Comparison of ENCODE assay signal across 26 cellular contexts in the genomic region with DNA sequence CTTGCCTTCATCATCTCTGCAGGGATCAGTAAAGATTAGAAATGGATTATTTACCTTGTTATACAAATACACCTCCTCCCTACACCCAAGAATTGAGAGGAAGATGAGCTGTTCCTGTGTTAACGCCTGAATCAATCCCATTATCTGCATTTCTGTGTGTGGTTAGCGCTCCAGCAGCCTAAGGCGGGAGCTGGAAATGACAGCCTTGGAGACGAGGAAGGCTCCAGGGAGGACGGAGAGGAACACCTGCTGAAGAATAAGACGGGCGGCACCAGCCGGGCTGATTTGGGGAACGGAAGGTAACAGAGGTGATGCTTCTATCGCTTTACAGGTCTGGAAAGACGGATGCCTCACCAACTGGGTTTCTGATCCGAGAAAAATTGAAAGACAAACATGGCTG. TPM values are rescaled to one million over a fixed set of nuclear protein-coding genes. Genes with fewer than 3 reads are reported as not detected.
DNase-seq lines count a peak whose midpoint lies in the region; ATAC-seq lines count a peak whose summit lies in the region.
"Had no signal": no experiment of that assay in that cellular context is flagged by ENCODE, and none has a peak within 500 bp of the region (broad histone marks: within the 10 kb centered on the region; RNA-seq: fewer than 3 reads in every experiment).

No MANE protein-coding gene starts in this region.

- CTCF ChIA-PET in activated naive CD4-positive, alpha-beta T cell treated with anti-CD3 and anti-CD28 coated beads for 36 hours (lab: Charles Lee), result no interaction called here

- peak overlapping the region; percentile 54 for H3K9ac ChIP-seq in endocrine pancreas (ENCODE audit: control insufficient read depth, insufficient read depth, low read length)

- no peaks in the 10 kb centered on the region for H3K36me3 Mint-ChIP-seq in activated naive CD4-positive, alpha-beta T cell treated with anti-CD3 and anti-CD28 coated beads for 36 hours (ENCODE audit: low read depth)
- H3K36me3 Mint-ChIP-seq: natural killer cell treated with Interleukin-12 subunit alpha and Interleukin-12 subunit beta and Interleukin-15 and Interleukin-18, amount 100 ng/mL, for 72 hours had no signal

- H3K27me3 ChIP-seq in endocrine pancreas (ENCODE audit: control insufficient read depth, insufficient read depth, low read length), result no peaks in the 10 kb centered on the region
- H3K27me3 ChIP-seq: ovary, right atrium auricular region, tibial nerve had no signal

- H3K9me3 ChIP-seq in endocrine pancreas (ENCODE audit: control insufficient read depth, low read length), result no peaks in the 10 kb centered on the region
- H3K9me3 ChIP-seq: ovary, right atrium auricular region, tibial nerve had no signal

- no peaks in the 10 kb centered on the region for H3K27me3 Mint-ChIP-seq in activated naive CD4-positive, alpha-beta T cell treated with anti-CD3 and anti-CD28 coated beads for 36 hours (ENCODE audit: low read depth)
- H3K27me3 Mint-ChIP-seq: activated CD4-positive, alpha-beta T cell treated with anti-CD3 and anti-CD28 coated beads, Interleukin-2, amount 10 ng/mL, durations not matched to agents 7 days and 5 days had no signal

- H3K4me1 ChIP-seq in endocrine pancreas (ENCODE audit: control insufficient read depth, insufficient read depth, low read length), result peaks cover 13% of the 10 kb centered on the region
- H3K4me1 ChIP-seq: right atrium auricular region, tibial nerve had no signal

- DNase-seq in COR-L47 (lab: John Stamatoyannopoulos, UW) (peak; percentile 73), NCI-H1417 (lab: John Stamatoyannopoulos, UW) (peak; percentile 28 to 91 (median 80)), NCI-H69 (lab: John Stamatoyannopoulos, UW) (peak; percentile 93), AG20443 (ENCODE audit: low spot score) (no peak), NOMO-1 (lab: John Stamatoyannopoulos, UW; ENCODE audit: unreplicated experiment in 2 of 2) (no peak)
- DNase-seq in stimulated activated naive CD8-positive, alpha-beta T cell treated with anti-CD3 and anti-CD28 coated beads, Interleukin-15, Interleukin-2, amounts not matched to agents 100 U/mL and 50 U/mL, for 24 hours, result no peak
- no peak for DNase-seq in activated naive CD4-positive, alpha-beta T cell treated with anti-CD3 and anti-CD28 coated beads for 36 hours
- DNase-seq: ACHN; activated CD4-positive, alpha-beta T cell treated with anti-CD3 and anti-CD28 coated beads, Interleukin-2, amount 10 ng/mL, durations not matched to agents 7 days and 5 days; activated T-cell treated with anti-CD3 and anti-CD28 coated beads, Interleukin-2, amount 50 U/mL, for 4 hours; amniotic stem cell; DND-41; KG1; MM.1S; NCI-H1694 treated with DMSO at 0.1 percent for 48 hours; NCI-H446; ovary; stimulated activated CD4-positive, alpha-beta T cell treated with anti-CD3 and anti-CD28 coated beads, Interleukin-2, amount 100 ng/mL, for 24 hours; T1000 had no signal

- H3K4me3 Mint-ChIP-seq in activated naive CD4-positive, alpha-beta T cell treated with anti-CD3 and anti-CD28 coated beads for 36 hours, result no peak overlapping the region
- H3K4me3 Mint-ChIP-seq: activated CD4-positive, alpha-beta T cell treated with anti-CD3 and anti-CD28 coated beads, Interleukin-2, amount 10 ng/mL, durations not matched to agents 7 days and 5 days; activated T-cell treated with anti-CD3 and anti-CD28 coated beads, Interleukin-2, amount 50 U/mL, for 4 hours; natural killer cell treated with Interleukin-12 subunit alpha and Interleukin-12 subunit beta and Interleukin-15 and Interleukin-18, amount 100 ng/mL, for 72 hours had no signal

- H3K27ac Mint-ChIP-seq in activated naive CD4-positive, alpha-beta T cell treated with anti-CD3 and anti-CD28 coated beads for 36 hours, result no peak overlapping the region
- H3K27ac Mint-ChIP-seq: activated CD4-positive, alpha-beta T cell treated with anti-CD3 and anti-CD28 coated beads, Interleukin-2, amount 10 ng/mL, durations not matched to agents 7 days and 5 days; natural killer cell treated with Interleukin-12 subunit alpha and Interleukin-12 subunit beta and Interleukin-15 and Interleukin-18, amount 100 ng/mL, for 72 hours had no signal

- peaks cover 13% of the 10 kb centered on the region for H3K4me1 Mint-ChIP-seq in activated naive CD4-positive, alpha-beta T cell treated with anti-CD3 and anti-CD28 coated beads for 36 hours (ENCODE audit: low read depth)

- no peaks in the 10 kb centered on the region for H3K36me3 ChIP-seq in endocrine pancreas (ENCODE audit: control insufficient read depth, insufficient read depth, low read length)
- H3K36me3 ChIP-seq: ovary had no signal

- no peak for ATAC-seq in stimulated activated naive CD8-positive, alpha-beta T cell treated with anti-CD3 and anti-CD28 coated beads, Interleukin-15, Interleukin-2, amounts not matched to agents 100 U/mL and 50 U/mL, for 24 hours
- ATAC-seq: activated T-cell treated with anti-CD3 and anti-CD28 coated beads, Interleukin-2, amount 50 U/mL, for 4 hours; natural killer cell treated with Interleukin-12 subunit alpha and Interleukin-12 subunit beta and Interleukin-15 and Interleukin-18, amount 100 ng/mL, for 72 hours had no signal

- peak overlapping the region; percentile 20 for H3K4me3 ChIP-seq in endocrine pancreas (ENCODE audit: control insufficient read depth, insufficient read depth, low read length)
- H3K4me3 ChIP-seq: lung, ovary, right atrium auricular region, tibial nerve had no signal

- intact Hi-C loops in activated naive CD4-positive, alpha-beta T cell treated with anti-CD3 and anti-CD28 coated beads for 36 hours (cut with micrococcal nuclease), result loop anchor here (5.0 kb wide), 1 partner anchor 62 kb away; no protein-coding TSS in a partner anchor

- H3K9me3 Mint-ChIP-seq in activated naive CD4-positive, alpha-beta T cell treated with anti-CD3 and anti-CD28 coated beads for 36 hours, result no peaks in the 10 kb centered on the region
- H3K9me3 Mint-ChIP-seq: activated CD4-positive, alpha-beta T cell treated with anti-CD3 and anti-CD28 coated beads, Interleukin-2, amount 10 ng/mL, durations not matched to agents 7 days and 5 days; activated T-cell treated with anti-CD3 and anti-CD28 coated beads, Interleukin-2, amount 50 U/mL, for 4 hours; natural killer cell treated with Interleukin-12 subunit alpha and Interleukin-12 subunit beta and Interleukin-15 and Interleukin-18, amount 100 ng/mL, for 72 hours had no signal

RNA-seq across cellular contexts. Expression of a gene that starts 34.2 kb away (rescaled TPM):
- under 1 TPM in 1 of 2 experiments, not detected in 1; 0.38 TPM for total RNA-seq in activated naive CD4-positive, alpha-beta T cell treated with anti-CD3 and anti-CD28 coated beads for 36 hours
- total RNA-seq: activated CD4-positive, alpha-beta T cell treated with anti-CD3 and anti-CD28 coated beads, Interleukin-2, amount 10 ng/mL, durations not matched to agents 7 days and 5 days; kidney epithelial cell; mononuclear cell; natural killer cell treated with Interleukin-12 subunit alpha and Interleukin-12 subunit beta and Interleukin-15 and Interleukin-18, amount 100 ng/mL, for 72 hours; right atrium auricular region had no signal

Comparison
In these comparisons a context has a peak if more than half of its experiments do, and no peak if none do; other contexts are left out.
1. DNase-seq: peak in COR-L47 (single experiment), NCI-H1417 (3 of 3) and NCI-H69 (single experiment); none in stimulated activated naive CD8-positive, alpha-beta T cell treated with anti-CD3 and anti-CD28 coated beads, Interleukin-15, Interleukin-2, amounts not matched to agents 100 U/mL and 50 U/mL, for 24 hours (single experiment), AG20443 (single experiment), NOMO-1 (0 of 2) and activated naive CD4-positive, alpha-beta T cell treated with anti-CD3 and anti-CD28 coated beads for 36 hours (single experiment).